1 cellular context compared by ENCODE assay signal in genomic region chr6:136470044-136470443, GRCh38.
TF ChIP-seq lines count a peak whose summit lies in the region.

No MANE protein-coding gene starts in this region.

TF ChIP-seq in GM23338, 12 proteins besides CTCF, POLR2A, EP300 and RAD21 (continued from another document):
- TF ChIP-seq ETS1 (IDR thresholded peaks at IDR 0.05), result no peak
- TF ChIP-seq EZH2phosphoT487 (IDR thresholded peaks at IDR 0.05; ENCODE audit: unreplicated experiment), result no peak
- no peak for TF ChIP-seq CREB1 (CRISPR knock-in tag; IDR thresholded peaks at IDR 0.05; ENCODE audit: low read depth)
- no peak for TF ChIP-seq JUNB (IDR thresholded peaks at IDR 0.05; ENCODE audit: unreplicated experiment)
- no peak for TF ChIP-seq EZH2 (IDR thresholded peaks at IDR 0.05; ENCODE audit: low read depth, unreplicated experiment)
- no peak for TF ChIP-seq POLR2AphosphoS5 (IDR thresholded peaks at IDR 0.05; ENCODE audit: low read depth)
- no peak for TF ChIP-seq ZNF114 (CRISPR knock-in tag; IDR thresholded peaks at IDR 0.05)
- no peak for TF ChIP-seq STAT1 (IDR thresholded peaks at IDR 0.05; ENCODE audit: unreplicated experiment)
- no peak for TF ChIP-seq REST (IDR thresholded peaks at IDR 0.05; ENCODE audit: unreplicated experiment)
- no peak for TF ChIP-seq NANOG (IDR thresholded peaks at IDR 0.05; ENCODE audit: borderline replicate concordance)
- no peak for TF ChIP-seq ZNF331 (CRISPR knock-in tag; IDR thresholded peaks at IDR 0.05; ENCODE audit: low read depth)
